ENCODE assay signal across 14 cellular contexts in genomic region chr5:137621306-137621705, GRCh38.
"Had no signal": no experiment of that assay in that cellular context is flagged by ENCODE, and none has a peak within 500 bp of the region (broad histone marks: within the 10 kb centered on the region; RNA-seq: fewer than 3 reads in every experiment).

No MANE protein-coding gene starts in this region.

- H3K9me3 ChIP-seq: stomach, thyroid gland had no signal

- H3K27me3 ChIP-seq: stomach, thyroid gland had no signal

- ATAC-seq: activated CD8-positive, alpha-beta memory T cell treated with anti-CD3 and anti-CD28 coated beads, Interleukin-2, amount 10 ng/mL, durations not matched to agents 7 days and 5 days; activated T-cell treated with anti-CD3 and anti-CD28 coated beads, Interleukin-2, amount 50 U/mL, for 4 hours; effector memory CD8-positive, alpha-beta T cell had no signal

- DNase-seq: activated CD4-positive, alpha-beta T cell treated with anti-CD3 and anti-CD28 coated beads for 1 hour; activated CD4-positive, alpha-beta T cell treated with anti-CD3 and anti-CD28 coated beads, Interleukin-2, amount 50 U/mL, for 48 hours; activated gamma-delta T cell; activated T-cell treated with anti-CD3 and anti-CD28 coated beads, Interleukin-2, amount 50 U/mL, for 4 hours; anterior cingulate cortex; cortex of kidney; effector memory CD8-positive, alpha-beta T cell; immature natural killer cell; left cardiac atrium; stimulated activated CD4-positive, alpha-beta T cell treated with anti-CD3 and anti-CD28 coated beads, Interleukin-4, amount 100 ng/mL, for 4 hours; stomach; SW 1271; thyroid gland had no signal

- H3K4me3 ChIP-seq: stomach, thyroid gland had no signal

- H3K27ac ChIP-seq: thyroid gland had no signal
